19 cellular contexts compared by ENCODE assay signal in the genomic region with DNA sequence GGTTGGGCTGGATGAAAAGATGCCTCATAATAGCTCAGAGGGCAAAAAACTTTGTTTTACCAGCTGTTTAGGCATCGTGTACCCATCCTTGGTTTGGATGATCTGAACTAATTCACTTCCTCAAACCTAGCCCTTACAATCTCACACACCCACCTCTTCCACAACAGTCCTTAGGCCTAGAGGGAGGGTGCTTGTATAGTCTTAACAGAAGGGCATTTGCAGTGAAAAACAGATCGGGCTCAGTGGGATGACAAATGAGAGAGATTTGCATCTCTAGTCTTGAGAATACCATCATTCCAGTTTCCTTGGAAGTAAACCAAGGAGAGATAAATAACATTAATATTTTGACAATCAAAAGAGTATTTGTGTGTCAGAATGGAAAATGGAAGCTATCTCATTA. TPM values are rescaled to one million over a fixed set of nuclear protein-coding genes. Genes with fewer than 3 reads are reported as not detected.
A peak's percentile ranks its signal among the peaks of the same experiment; 100 is the strongest.
DNase-seq lines count a peak whose midpoint lies in the region; ATAC-seq and TF ChIP-seq lines count a peak whose summit lies in the region.
"Had no signal": no experiment of that assay in that cellular context is flagged by ENCODE, and none has a peak within 500 bp of the region (broad histone marks: within the 10 kb centered on the region; RNA-seq: fewer than 3 reads in every experiment).

No MANE protein-coding gene starts in this region.

- no peaks in the 10 kb centered on the region for H3K27me3 ChIP-seq in HUES6 (ENCODE audit: control insufficient read depth, insufficient read depth, low read length)
- H3K27me3 ChIP-seq: SJSA1 had no signal

- H3K9ac ChIP-seq in HUES6 (ENCODE audit: low read length), result no peak overlapping the region
- H3K9ac ChIP-seq: KMS-11 had no signal

- H3K27ac Mint-ChIP-seq in type B pancreatic cell, result no peak overlapping the region
- H3K27ac Mint-ChIP-seq: CD8-positive, alpha-beta memory T cell had no signal

- DNase-seq in iPS-NIHi11 (ENCODE audit: low spot score) (peak; percentile 11), substantia nigra (lab: John Stamatoyannopoulos, UW) (no peak), type B pancreatic cell (ENCODE audit: extremely low spot score, unreplicated experiment) (no peak), SKM-1 treated with dmso at 0.1 percent for 144 hours (lab: John Stamatoyannopoulos, UW; ENCODE audit: unreplicated experiment) (no peak), GM19238 (ENCODE audit: insufficient read length, low spot score) (no peak)
- DNase-seq: CD8-positive, alpha-beta memory T cell; NCI-H1417; NCI-H1930; NCI-H226; NCI-H524 treated with DMSO at 0.1 percent for 48 hours had no signal

- ATAC-seq in HG02571 (IDR thresholded peaks at IDR 0.05; ENCODE audit: unreplicated experiment), result no peak
- ATAC-seq: HCT116, Panc1 had no signal

- H3K36me3 Mint-ChIP-seq in type B pancreatic cell, result no peaks in the 10 kb centered on the region

- peak overlapping the region; percentile 68; the same call in 1 of the 2 replicates for H3K27ac ChIP-seq in HUES6 (ENCODE audit: low read depth, low read length)
- peak overlapping the region; percentile 97 for H3K27ac ChIP-seq in cingulate gyrus (ENCODE audit: low read depth, low read length)
- H3K27ac ChIP-seq in substantia nigra (ENCODE audit: low read depth, low read length, poor library complexity, severe bottlenecking), result peak overlapping the region; percentile 92
- H3K27ac ChIP-seq: KMS-11, SJSA1 had no signal

- peaks cover 20% of the 10 kb centered on the region for H3K4me1 ChIP-seq in HUES6 (ENCODE audit: control insufficient read depth, insufficient read depth, low read length)
- H3K4me1 ChIP-seq: SJSA1 had no signal

- H3K27me3 Mint-ChIP-seq in type B pancreatic cell, result no peaks in the 10 kb centered on the region
- H3K27me3 Mint-ChIP-seq: CD8-positive, alpha-beta memory T cell had no signal

- H3K4me3 ChIP-seq in HUES6 (ENCODE audit: low read depth, low read length), result no peak overlapping the region
- H3K4me3 ChIP-seq: SJSA1 had no signal

- H3K9me3 ChIP-seq in HUES6 (ENCODE audit: control insufficient read depth, insufficient read depth, low read depth, low read length), result peaks cover 40% of the 10 kb centered on the region
- H3K9me3 ChIP-seq: SJSA1 had no signal

- no peaks in the 10 kb centered on the region for H3K4me1 Mint-ChIP-seq in type B pancreatic cell (ENCODE audit: unreplicated experiment)
- H3K4me1 Mint-ChIP-seq: CD8-positive, alpha-beta memory T cell had no signal

- no peak overlapping the region for H3K4me3 Mint-ChIP-seq in type B pancreatic cell
- H3K4me3 Mint-ChIP-seq: CD8-positive, alpha-beta memory T cell had no signal

- peaks cover 10% of the 10 kb centered on the region for H3K9me3 Mint-ChIP-seq in type B pancreatic cell

- no peak for TF ChIP-seq CTCF in type B pancreatic cell (conservative IDR thresholded peaks at IDR 0.05)

- H3K36me3 ChIP-seq in HUES6 (ENCODE audit: control insufficient read depth, insufficient read depth, low read length), result peaks cover 14% of the 10 kb centered on the region
- H3K36me3 ChIP-seq: SJSA1 had no signal

RNA-seq across cellular contexts. Expression of gene SLCO1A2, which starts 11.0 kb away (rescaled TPM):
- total RNA-seq in type B pancreatic cell (ENCODE audit: low replicate concordance), result 0.82 and 10.7 TPM in 2 replicates
- total RNA-seq: A673, SJSA1 had no signal

RNA-seq across cellular contexts. Expression of gene IAPP, which starts 49.0 kb away (rescaled TPM):
- total RNA-seq in type B pancreatic cell (ENCODE audit: low replicate concordance), result 10.0 and 10.4 TPM in 2 replicates
- total RNA-seq: A673; CD8-positive, alpha-beta memory T cell; M059J; SJSA1 had no signal
